In genomic region chr3:195160257-195160898, GRCh38 we compare ENCODE assay signal across 9 cellular contexts.
DNase-seq lines count a peak whose midpoint lies in the region; ATAC-seq and TF ChIP-seq lines count a peak whose summit lies in the region.
"Had no signal": no experiment of that assay in that cellular context is flagged by ENCODE, and none has a peak within 500 bp of the region (broad histone marks: within the 10 kb centered on the region; RNA-seq: fewer than 3 reads in every experiment).

No MANE protein-coding gene starts in this region.

- H3K9me3 Mint-ChIP-seq in CD8-positive, alpha-beta T cell: no peaks in the 10 kb centered on the region
- H3K9me3 Mint-ChIP-seq in progenitor cell of endocrine pancreas (ENCODE audit: low read depth): no peaks in the 10 kb centered on the region

- no peak overlapping the region for H3K27ac ChIP-seq in CD8-positive, alpha-beta T cell (ENCODE audit: low read depth, low read length)
- H3K27ac ChIP-seq in fibroblast of lung (ENCODE audit: insufficient read depth, low read length): peak overlapping the region; percentile 90

- no peak overlapping the region for H2AFZ ChIP-seq in fibroblast of lung (ENCODE audit: low read length)

- no peak for ATAC-seq in CD8-positive, alpha-beta T cell
- ATAC-seq in omental fat pad (ENCODE audit: low FRiP score) (peak; percentile 21), GM18511 (IDR thresholded peaks at IDR 0.05; ENCODE audit: unreplicated experiment) (no peak), HG03097 (IDR thresholded peaks at IDR 0.05; ENCODE audit: low FRiP score, unreplicated experiment) (no peak), GM18867 (IDR thresholded peaks at IDR 0.05; ENCODE audit: unreplicated experiment) (no peak)

- no peaks in the 10 kb centered on the region for H4K20me1 ChIP-seq in fibroblast of lung (ENCODE audit: control insufficient read depth, extremely low read depth, insufficient read depth, low read length)

- H3K9me3 ChIP-seq in CD8-positive, alpha-beta T cell (ENCODE audit: low read length): no peaks in the 10 kb centered on the region
- no peaks in the 10 kb centered on the region for H3K9me3 ChIP-seq in fibroblast of lung (ENCODE audit: control insufficient read depth, insufficient read depth, low read depth, low read length)
- H3K9me3 ChIP-seq: prostate gland had no signal

- intact Hi-C loops in CD8-positive, alpha-beta T cell (cut with DNase I, micrococcal nuclease): no loop called here

- no peaks in the 10 kb centered on the region for H3K36me3 ChIP-seq in CD8-positive, alpha-beta T cell (ENCODE audit: insufficient read depth, low read length)
- peaks cover 1% of the 10 kb centered on the region for H3K36me3 ChIP-seq in fibroblast of lung (ENCODE audit: control insufficient read depth, insufficient read depth, low read length)
- H3K36me3 ChIP-seq: prostate gland had no signal

- no peaks in the 10 kb centered on the region for H3K27me3 Mint-ChIP-seq in CD8-positive, alpha-beta T cell (ENCODE audit: low read depth)
- H3K27me3 Mint-ChIP-seq in progenitor cell of endocrine pancreas: peaks cover 40% of the 10 kb centered on the region

- H3K4me1 ChIP-seq in CD8-positive, alpha-beta T cell (ENCODE audit: insufficient read depth, low read length): peaks cover 25% of the 10 kb centered on the region
- peaks cover 23% of the 10 kb centered on the region for H3K4me1 ChIP-seq in fibroblast of lung (ENCODE audit: control insufficient read depth, extremely low read depth, insufficient read depth, low read length)
- H3K4me1 ChIP-seq: prostate gland had no signal

- peak overlapping the region; percentile 37 for H3K27ac Mint-ChIP-seq in CD8-positive, alpha-beta T cell
- H3K27ac Mint-ChIP-seq in progenitor cell of endocrine pancreas: no peak overlapping the region

- peaks cover 43% of the 10 kb centered on the region for H3K4me1 Mint-ChIP-seq in CD8-positive, alpha-beta T cell (ENCODE audit: low read depth)
- peaks cover 40% of the 10 kb centered on the region for H3K4me1 Mint-ChIP-seq in progenitor cell of endocrine pancreas (ENCODE audit: low read depth)

- CTCF ChIA-PET in CD8-positive, alpha-beta T cell (lab: Charles Lee): interaction anchor here (1.5 kb wide), 1 partner anchor 478 kb away, joined by 4 read pairs; no protein-coding TSS in a partner anchor

- H3K79me2 ChIP-seq in fibroblast of lung (ENCODE audit: control insufficient read depth, insufficient read depth, low read length): no peaks in the 10 kb centered on the region

- H3K4me3 ChIP-seq in CD8-positive, alpha-beta T cell (ENCODE audit: low read depth, low read length): no peak overlapping the region
- H3K4me3 ChIP-seq in fibroblast of lung (replicated peaks in 1 of 4; ENCODE audit: control extremely low read depth in 1 of 4, insufficient read depth in 1 of 4, low read depth in 3 of 4, low read length in 4 of 4): peak overlapping the region in 3 of 4 experiments; percentile 1 to 5 (median 3)
- H3K4me3 ChIP-seq: prostate gland had no signal

- no peak overlapping the region for H3K4me3 Mint-ChIP-seq in CD8-positive, alpha-beta T cell
- no peak overlapping the region for H3K4me3 Mint-ChIP-seq in progenitor cell of endocrine pancreas (ENCODE audit: low read depth)

- H3K36me3 Mint-ChIP-seq in CD8-positive, alpha-beta T cell: peaks cover 2% of the 10 kb centered on the region
- peaks cover 1% of the 10 kb centered on the region for H3K36me3 Mint-ChIP-seq in progenitor cell of endocrine pancreas (ENCODE audit: insufficient read depth)

- H3K27me3 ChIP-seq in CD8-positive, alpha-beta T cell (ENCODE audit: insufficient read depth, low read length): no peaks in the 10 kb centered on the region
- no peaks in the 10 kb centered on the region for H3K27me3 ChIP-seq in fibroblast of lung (ENCODE audit: control insufficient read depth, insufficient read depth, low read length)

- no peak for TF ChIP-seq CTCF in CD8-positive, alpha-beta T cell (IDR thresholded peaks at IDR 0.05)
- TF ChIP-seq CTCF in fibroblast of lung (conservative IDR thresholded peaks at IDR 0.05 in 1 of 2, IDR thresholded peaks at IDR 0.05 in 1 of 2; ENCODE audit: low read depth in 1 of 2, low read length in 2 of 2): no peak
- TF ChIP-seq CTCF in omental fat pad (IDR thresholded peaks at IDR 0.05): no peak
- TF ChIP-seq CTCF in progenitor cell of endocrine pancreas (IDR thresholded peaks at IDR 0.05; ENCODE audit: unreplicated experiment): no peak

- peak overlapping the region; percentile 92 for H3K4me2 ChIP-seq in fibroblast of lung (ENCODE audit: extremely low read depth, insufficient read depth, low read length)

- POLR2A ChIA-PET in CD8-positive, alpha-beta T cell (lab: Charles Lee): interaction anchor here (0.7 kb wide), 1 partner anchor 82 kb away, joined by 3 read pairs; no protein-coding TSS in a partner anchor

- peak overlapping the region; percentile 13 for H3K9ac ChIP-seq in fibroblast of lung (ENCODE audit: insufficient read depth, low read length)

- no peak for DNase-seq in CD8-positive, alpha-beta T cell
- DNase-seq in NCI-H748 treated with DMSO at 0.1 percent for 48 hours (lab: John Stamatoyannopoulos, UW) (peak; percentile 5), fibroblast of lung (ENCODE audit: low read depth in 2 of 2) (peak; percentile 48 to 75), omental fat pad (ENCODE audit: low spot score) (no peak), progenitor cell of endocrine pancreas (ENCODE audit: low spot score, unreplicated experiment) (no peak)

Comparison
In these comparisons a context has a peak if more than half of its experiments do, and no peak if none do; other contexts are left out.
1. DNase-seq: peak in NCI-H748 treated with DMSO at 0.1 percent for 48 hours (single experiment) and fibroblast of lung (2 of 2); none in CD8-positive, alpha-beta T cell (0 of 7), omental fat pad (single experiment) and progenitor cell of endocrine pancreas (single experiment).